In genomic region chr1:202240226-202240625, GRCh38 we compare ENCODE assay signal across 4 cellular contexts. TPM values are rescaled to one million over a fixed set of nuclear protein-coding genes. Genes with fewer than 3 reads are reported as not detected.
"Had no signal": no experiment of that assay in that cellular context is flagged by ENCODE, and none has a peak within 500 bp of the region (broad histone marks: within the 10 kb centered on the region; RNA-seq: fewer than 3 reads in every experiment).

No MANE protein-coding gene starts in this region.

RNA-seq across cellular contexts. Expression of gene LGR6, which starts 46.6 kb away (rescaled TPM):
- total RNA-seq: HepG2, HT1080, IMR-90, SJSA1 had no signal
- polyA plus RNA-seq: IMR-90 had no signal
